In the genomic region with DNA sequence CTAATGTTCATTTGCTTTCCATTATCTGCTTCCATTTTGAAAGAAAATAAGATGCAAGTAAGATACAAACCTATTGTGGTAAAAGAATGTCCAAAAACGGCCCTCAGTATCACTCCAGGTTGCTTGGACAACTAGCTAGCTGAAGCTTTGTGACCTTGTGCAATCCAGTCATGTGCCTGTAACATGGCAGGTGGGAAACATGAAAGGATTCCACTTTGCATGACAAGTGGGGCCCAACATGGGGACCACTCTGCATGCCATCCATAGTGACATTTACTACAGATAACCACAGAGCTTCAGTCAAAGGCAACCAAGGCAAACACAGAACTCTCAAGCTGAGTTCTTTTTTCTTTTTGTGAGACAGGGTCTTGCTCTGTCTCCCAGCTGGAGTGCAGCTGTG, we compare ENCODE assay signal across 11 cellular contexts.
"Had no signal": no experiment of that assay in that cellular context is flagged by ENCODE, and none has a peak within 500 bp of the region (broad histone marks: within the 10 kb centered on the region; RNA-seq: fewer than 3 reads in every experiment).

No MANE protein-coding gene starts in this region.

- H3K27me3 Mint-ChIP-seq: activated CD4-positive, alpha-beta T cell treated with anti-CD3 and anti-CD28 coated beads, Interleukin-2, amount 10 ng/mL, durations not matched to agents 7 days and 5 days had no signal

- H3K9me3 Mint-ChIP-seq: activated CD4-positive, alpha-beta T cell treated with anti-CD3 and anti-CD28 coated beads, Interleukin-2, amount 10 ng/mL, durations not matched to agents 7 days and 5 days had no signal

- H3K27me3 ChIP-seq: esophagus squamous epithelium, foreskin keratinocyte, thyroid gland had no signal

- H3K4me3 ChIP-seq: thyroid gland had no signal

- H3K9me3 ChIP-seq: esophagus squamous epithelium, thyroid gland had no signal

- H3K27ac ChIP-seq: thyroid gland had no signal

- H3K4me1 ChIP-seq: thyroid gland had no signal

- FAIRE-seq: small intestine had no signal

- H3K36me3 ChIP-seq: thyroid gland had no signal

- DNase-seq: activated CD4-positive, alpha-beta T cell treated with anti-CD3 and anti-CD28 coated beads, Interleukin-2, amount 10 ng/mL, durations not matched to agents 7 days and 5 days; activated CD4-positive, CD25-positive, alpha-beta regulatory T cell; activated CD8-positive, alpha-beta memory T cell treated with anti-CD3 and anti-CD28 coated beads for 24 hours; activated naive CD4-positive, alpha-beta T cell treated with anti-CD3 and anti-CD28 coated beads, Interleukin-2, amount 50 U/mL, for 16 hours; amniotic stem cell; esophagus squamous epithelium; left cardiac atrium; retina; small intestine; thyroid gland had no signal
